Comparison of ENCODE assay signal across 11 cellular contexts in the genomic region with DNA sequence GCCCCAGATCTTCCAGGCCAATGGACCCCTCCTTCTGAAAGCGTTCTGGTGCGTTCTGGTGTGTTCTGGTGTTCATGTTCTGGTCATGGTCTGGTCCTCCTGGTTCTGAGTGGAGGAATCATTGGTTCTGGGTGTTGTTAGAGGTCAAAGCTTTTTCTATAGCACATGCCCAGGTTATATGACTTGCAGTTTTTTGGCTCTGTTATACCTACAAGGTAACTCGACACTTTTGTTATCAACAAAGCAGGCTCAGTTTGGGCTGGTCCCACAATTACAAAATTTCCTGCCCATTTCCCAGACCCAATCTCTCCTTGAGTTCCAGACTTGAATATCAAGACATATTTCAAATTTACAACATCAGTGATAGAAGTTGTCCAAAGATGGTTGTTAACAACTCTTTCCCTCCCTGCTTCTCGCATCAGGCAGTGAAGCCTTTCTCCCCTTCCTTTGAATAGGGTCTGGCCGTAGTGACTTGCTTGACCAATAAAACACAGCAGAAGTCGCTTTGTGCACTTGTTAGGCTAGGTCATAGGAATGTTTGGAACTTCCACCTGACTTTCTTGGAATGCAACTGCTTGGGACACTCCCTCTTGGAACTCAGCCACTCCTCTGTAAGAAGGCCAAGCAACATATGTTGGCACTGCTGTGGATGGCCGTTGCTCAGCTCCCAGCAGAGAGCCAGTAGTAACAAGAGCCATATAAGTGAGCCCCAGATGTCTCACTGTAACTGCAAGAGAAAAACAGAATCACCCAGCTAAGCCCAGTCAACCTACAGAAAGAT.
DNase-seq lines count a peak whose midpoint lies in the region; FAIRE-seq and TF ChIP-seq lines count a peak whose summit lies in the region.
"Had no signal": no experiment of that assay in that cellular context is flagged by ENCODE, and none has a peak within 500 bp of the region (broad histone marks: within the 10 kb centered on the region; RNA-seq: fewer than 3 reads in every experiment).

No MANE protein-coding gene starts in this region.

- peak; percentile 86 for TF ChIP-seq EP300 in Ishikawa (IDR thresholded peaks at IDR 0.05; ENCODE audit: borderline replicate concordance)

- H3K27me3 ChIP-seq in bronchial epithelial cell (ENCODE audit: control insufficient read depth, insufficient read depth, low read length), result no peaks in the 10 kb centered on the region

- DNase-seq in AG09309 (ENCODE audit: low read depth), result peak; percentile 80
- peak; percentile 92 for DNase-seq in bronchial epithelial cell (ENCODE audit: low read depth)
- DNase-seq in left kidney (ENCODE audit: low read depth, low spot score), result peak; percentile 66
- DNase-seq in NK-92 treated with Interleukin-12 subunit alpha and Interleukin-12 subunit beta, amount 100 ng/mL, for 24 hours (lab: John Stamatoyannopoulos, UW), result no peak
- no peak for DNase-seq in stimulated activated naive CD4-positive, alpha-beta T cell (lab: John Stamatoyannopoulos, UW)
- no peak for DNase-seq in activated CD4-positive, CD25-positive, alpha-beta regulatory T cell treated with anti-CD3 and anti-CD28 coated beads, Interleukin-2, amount 50 U/mL, for 72 hours
- DNase-seq in NAMALWA (ENCODE audit: low spot score), result no peak
- DNase-seq: foreskin melanocyte had no signal

- TF ChIP-seq RAD21 in Ishikawa (IDR thresholded peaks at IDR 0.05; ENCODE audit: low read depth), result peak; percentile 25; the same call in 1 of the 2 replicates

- TF ChIP-seq CTCF in AG09309 (IDR thresholded peaks at IDR 0.05; ENCODE audit: control insufficient read depth, insufficient read depth, low read depth, low read length, missing control alignments) (no peak), bronchial epithelial cell (IDR thresholded peaks at IDR 0.05; ENCODE audit: insufficient read depth, low read length, severe bottlenecking) (no peak)

- H3K4me3 ChIP-seq in AG09309 (ENCODE audit: control insufficient read depth, low read depth, low read length) (no peak overlapping the region), bronchial epithelial cell (ENCODE audit: low read depth, low read length) (no peak overlapping the region)

- H3K36me3 ChIP-seq in bronchial epithelial cell (ENCODE audit: control insufficient read depth, insufficient read depth, low read length), result no peaks in the 10 kb centered on the region

- peak; percentile 73 for FAIRE-seq in bronchial epithelial cell (lab: Jason Lieb, UNC)
- FAIRE-seq: D721Med, GM19239 had no signal

TF ChIP-seq in Ishikawa, 13 proteins besides CTCF, POLR2A, EP300 and RAD21:
- TF ChIP-seq FOXM1 (IDR thresholded peaks at IDR 0.05; ENCODE audit: borderline replicate concordance, low read depth), result peak; percentile 76; the same call in 1 of the 2 replicates
- peak; percentile 97 for TF ChIP-seq NFIC (IDR thresholded peaks at IDR 0.05)
- peak; percentile 60 for TF ChIP-seq CEBPB (IDR thresholded peaks at IDR 0.05)
- peak; percentile 99 for TF ChIP-seq TEAD4 (IDR thresholded peaks at IDR 0.05)
- TF ChIP-seq, protein P1, sequence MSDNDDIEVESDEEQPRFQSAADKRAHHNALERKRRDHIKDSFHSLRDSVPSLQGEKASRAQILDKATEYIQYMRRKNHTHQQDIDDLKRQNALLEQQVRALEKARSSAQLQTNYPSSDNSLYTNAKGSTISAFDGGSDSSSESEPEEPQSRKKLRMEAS (IDR thresholded peaks at IDR 0.05), result peak; percentile 71
- no peak for TF ChIP-seq YY1 (IDR thresholded peaks at IDR 0.05; ENCODE audit: low read depth)
- no peak for TF ChIP-seq REST (IDR thresholded peaks at IDR 0.05; ENCODE audit: low read depth)
- peak; percentile 88 for TF ChIP-seq TCF12 (IDR thresholded peaks at IDR 0.05; ENCODE audit: low read depth)
- TF ChIP-seq ZBTB7A (IDR thresholded peaks at IDR 0.05; ENCODE audit: low read depth), result no peak
- no peak for TF ChIP-seq EGR1 (IDR thresholded peaks at IDR 0.05)
- TF ChIP-seq, protein P2, sequence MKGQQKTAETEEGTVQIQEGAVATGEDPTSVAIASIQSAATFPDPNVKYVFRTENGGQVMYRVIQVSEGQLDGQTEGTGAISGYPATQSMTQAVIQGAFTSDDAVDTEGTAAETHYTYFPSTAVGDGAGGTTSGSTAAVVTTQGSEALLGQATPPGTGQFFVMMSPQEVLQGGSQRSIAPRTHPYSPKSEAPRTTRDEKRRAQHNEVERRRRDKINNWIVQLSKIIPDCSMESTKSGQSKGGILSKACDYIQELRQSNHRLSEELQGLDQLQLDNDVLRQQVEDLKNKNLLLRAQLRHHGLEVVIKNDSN (IDR thresholded peaks at IDR 0.05), result peak; percentile 64
- no peak for TF ChIP-seq TAF1 (IDR thresholded peaks at IDR 0.05; ENCODE audit: low read depth)
- TF ChIP-seq CREB1 (IDR thresholded peaks at IDR 0.05; ENCODE audit: low read depth), result no peak

Comparison
In these comparisons a context has a peak if more than half of its experiments do, and no peak if none do; other contexts are left out.
1. DNase-seq: peak in AG09309 (single experiment), bronchial epithelial cell (single experiment) and left kidney (single experiment); none in NK-92 treated with Interleukin-12 subunit alpha and Interleukin-12 subunit beta, amount 100 ng/mL, for 24 hours (single experiment), stimulated activated naive CD4-positive, alpha-beta T cell (0 of 6), activated CD4-positive, CD25-positive, alpha-beta regulatory T cell treated with anti-CD3 and anti-CD28 coated beads, Interleukin-2, amount 50 U/mL, for 72 hours (single experiment) and NAMALWA (single experiment).